In the genomic region with DNA sequence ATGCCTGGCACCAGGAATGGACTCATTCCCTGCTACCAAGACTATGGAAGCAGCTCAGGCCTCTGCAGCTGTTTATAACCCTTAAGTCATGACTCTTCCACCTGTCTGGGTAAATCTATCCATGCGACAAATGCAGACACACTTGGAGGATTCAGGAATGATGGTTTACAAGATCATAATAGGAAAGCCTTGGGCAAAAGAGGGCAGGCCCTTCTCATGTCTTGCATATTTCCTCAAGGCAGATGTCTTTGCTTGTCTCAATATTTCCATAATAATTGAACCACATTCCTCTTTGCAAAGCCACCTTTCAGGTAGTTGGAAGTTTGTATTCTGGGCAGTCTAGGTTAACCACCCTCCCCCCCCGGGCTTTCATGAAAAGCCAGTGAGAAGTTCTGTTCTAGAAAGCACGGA, we compare ENCODE assay signal across 8 cellular contexts. TPM values are rescaled to one million over a fixed set of nuclear protein-coding genes. Genes with fewer than 3 reads are reported as not detected.
DNase-seq lines count a peak whose midpoint lies in the region; ATAC-seq and TF ChIP-seq lines count a peak whose summit lies in the region.

No MANE protein-coding gene starts in this region.

- peak overlapping the region in 5 of 8 donors; percentile 40 to 94 (median 90) for H3K4me3 Mint-ChIP-seq in CD4-positive, alpha-beta memory T cell
- peak overlapping the region; percentile 46 to 96 (median 90) for H3K4me3 Mint-ChIP-seq in brain
- H3K4me3 Mint-ChIP-seq in naive thymus-derived CD8-positive, alpha-beta T cell = peak overlapping the region in 9 of 10 donors; percentile 10 to 92 (median 89)

- CTCF ChIA-PET in CD4-positive, alpha-beta memory T cell (lab: Charles Lee; ENCODE audit: partially characterized antibody) = interaction anchor here (0.9 to 7.1 kb wide), 8 partner anchors 15 to 257 kb away, joined by 3 to 27 read pairs (median 4); a partner anchor contains a TSS

- ATAC-seq in naive thymus-derived CD8-positive, alpha-beta T cell = no peak
- no peak for ATAC-seq in HG03025 (IDR thresholded peaks at IDR 0.05; ENCODE audit: low FRiP score, unreplicated experiment)

- H3K9me3 ChIP-seq in CD4-positive, alpha-beta memory T cell (ENCODE audit: control insufficient read depth in 1 of 2, low read length in 2 of 2) = no peaks in the 10 kb centered on the region

- no peak for TF ChIP-seq RAD21 in Ishikawa (IDR thresholded peaks at IDR 0.05; ENCODE audit: low read depth)

- H3K4me1 ChIP-seq in CD4-positive, alpha-beta memory T cell (ENCODE audit: insufficient read depth, low read length) = peaks cover 24% of the 10 kb centered on the region

- H3K9me3 Mint-ChIP-seq in CD4-positive, alpha-beta memory T cell = no peaks in the 10 kb centered on the region
- no peaks in the 10 kb centered on the region for H3K9me3 Mint-ChIP-seq in brain
- H3K9me3 Mint-ChIP-seq in naive thymus-derived CD8-positive, alpha-beta T cell = no peaks in the 10 kb centered on the region

- TF ChIP-seq EP300 in Ishikawa (IDR thresholded peaks at IDR 0.05; ENCODE audit: borderline replicate concordance) = no peak

- no peaks in the 10 kb centered on the region for H3K27me3 ChIP-seq in CD4-positive, alpha-beta memory T cell (ENCODE audit: insufficient read depth, low read length)

- TF ChIP-seq CTCF in brain (conservative IDR thresholded peaks at IDR 0.05) = no peak

- peaks cover 20 to 27% (median 25%) of the 10 kb centered on the region in 4 donors for H3K4me1 Mint-ChIP-seq in CD4-positive, alpha-beta memory T cell
- peaks cover 43% of the 10 kb centered on the region for H3K4me1 Mint-ChIP-seq in brain
- H3K4me1 Mint-ChIP-seq in naive thymus-derived CD8-positive, alpha-beta T cell = peaks cover 10 to 33% (median 29%) of the 10 kb centered on the region in 4 donors

- peak overlapping the region; percentile 63 for H3K27ac ChIP-seq in CD4-positive, alpha-beta memory T cell (ENCODE audit: low read depth, low read length)

- no peaks in the 10 kb centered on the region for H3K36me3 ChIP-seq in CD4-positive, alpha-beta memory T cell (ENCODE audit: insufficient read depth, low read length)

- DNase-seq in CD4-positive, alpha-beta memory T cell = no peak
- DNase-seq in naive thymus-derived CD8-positive, alpha-beta T cell = no peak
- DNase-seq in middle frontal gyrus (ENCODE audit: extremely low spot score, low spot score) = no peak
- no peak for DNase-seq in NCI-H226
- DNase-seq in DMS79 treated with DMSO at 0.1 percent for 48 hours (lab: John Stamatoyannopoulos, UW) = no peak

- peak overlapping the region; percentile 16 to 98 (median 94) for H3K27ac Mint-ChIP-seq in CD4-positive, alpha-beta memory T cell
- peak overlapping the region in 4 of 5 experiments; percentile 92 to 98 (median 96) for H3K27ac Mint-ChIP-seq in brain
- peak overlapping the region in 7 of 10 donors; percentile 69 to 97 (median 90) for H3K27ac Mint-ChIP-seq in naive thymus-derived CD8-positive, alpha-beta T cell

- no peak overlapping the region for H3K4me3 ChIP-seq in CD4-positive, alpha-beta memory T cell (ENCODE audit: low read length in 2 of 2)

- POLR2A ChIA-PET in CD4-positive, alpha-beta memory T cell (lab: Charles Lee; ENCODE audit: partially characterized antibody) = interaction anchor here (0.6 to 2.1 kb wide), 18 partner anchors 8 to 118 kb away, joined by 3 to 13 read pairs (median 5); a partner anchor contains a TSS
- POLR2A ChIA-PET in naive thymus-derived CD8-positive, alpha-beta T cell (lab: Charles Lee) = interaction anchor here (0.5 to 2.4 kb wide), 15 partner anchors 11 to 134 kb away, joined by 3 to 19 read pairs (median 4); a partner anchor contains a TSS

- H3K36me3 Mint-ChIP-seq in CD4-positive, alpha-beta memory T cell = peaks cover 0 to 7% of the 10 kb centered on the region in 2 donors
- peaks cover 25% of the 10 kb centered on the region for H3K36me3 Mint-ChIP-seq in brain
- H3K36me3 Mint-ChIP-seq in naive thymus-derived CD8-positive, alpha-beta T cell = no peaks in the 10 kb centered on the region

- intact Hi-C loops in CD4-positive, alpha-beta memory T cell (cut with micrococcal nuclease) = loop anchor here (2.0 kb wide), 1 partner anchor 18 kb away; no protein-coding TSS in a partner anchor

- no peaks in the 10 kb centered on the region for H3K27me3 Mint-ChIP-seq in CD4-positive, alpha-beta memory T cell
- H3K27me3 Mint-ChIP-seq in brain = peaks cover 13% of the 10 kb centered on the region
- H3K27me3 Mint-ChIP-seq in naive thymus-derived CD8-positive, alpha-beta T cell = peaks cover 0 to 2% (median 0%) of the 10 kb centered on the region in 5 donors

TF ChIP-seq in Ishikawa, 13 proteins besides CTCF, POLR2A, EP300 and RAD21:
- TF ChIP-seq TCF12 (IDR thresholded peaks at IDR 0.05; ENCODE audit: low read depth) (no peak), ZBTB7A (IDR thresholded peaks at IDR 0.05; ENCODE audit: low read depth) (no peak), CREB1 (IDR thresholded peaks at IDR 0.05; ENCODE audit: low read depth) (0 out of 2 replicates have a peak, but pooled peaks have one; percentile 11), NFIC (IDR thresholded peaks at IDR 0.05) (no peak)
- TF ChIP-seq, protein P1, sequence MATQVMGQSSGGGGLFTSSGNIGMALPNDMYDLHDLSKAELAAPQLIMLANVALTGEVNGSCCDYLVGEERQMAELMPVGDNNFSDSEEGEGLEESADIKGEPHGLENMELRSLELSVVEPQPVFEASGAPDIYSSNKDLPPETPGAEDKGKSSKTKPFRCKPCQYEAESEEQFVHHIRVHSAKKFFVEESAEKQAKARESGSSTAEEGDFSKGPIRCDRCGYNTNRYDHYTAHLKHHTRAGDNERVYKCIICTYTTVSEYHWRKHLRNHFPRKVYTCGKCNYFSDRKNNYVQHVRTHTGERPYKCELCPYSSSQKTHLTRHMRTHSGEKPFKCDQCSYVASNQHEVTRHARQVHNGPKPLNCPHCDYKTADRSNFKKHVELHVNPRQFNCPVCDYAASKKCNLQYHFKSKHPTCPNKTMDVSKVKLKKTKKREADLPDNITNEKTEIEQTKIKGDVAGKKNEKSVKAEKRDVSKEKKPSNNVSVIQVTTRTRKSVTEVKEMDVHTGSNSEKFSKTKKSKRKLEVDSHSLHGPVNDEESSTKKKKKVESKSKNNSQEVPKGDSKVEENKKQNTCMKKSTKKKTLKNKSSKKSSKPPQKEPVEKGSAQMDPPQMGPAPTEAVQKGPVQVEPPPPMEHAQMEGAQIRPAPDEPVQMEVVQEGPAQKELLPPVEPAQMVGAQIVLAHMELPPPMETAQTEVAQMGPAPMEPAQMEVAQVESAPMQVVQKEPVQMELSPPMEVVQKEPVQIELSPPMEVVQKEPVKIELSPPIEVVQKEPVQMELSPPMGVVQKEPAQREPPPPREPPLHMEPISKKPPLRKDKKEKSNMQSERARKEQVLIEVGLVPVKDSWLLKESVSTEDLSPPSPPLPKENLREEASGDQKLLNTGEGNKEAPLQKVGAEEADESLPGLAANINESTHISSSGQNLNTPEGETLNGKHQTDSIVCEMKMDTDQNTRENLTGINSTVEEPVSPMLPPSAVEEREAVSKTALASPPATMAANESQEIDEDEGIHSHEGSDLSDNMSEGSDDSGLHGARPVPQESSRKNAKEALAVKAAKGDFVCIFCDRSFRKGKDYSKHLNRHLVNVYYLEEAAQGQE (IDR thresholded peaks at IDR 0.05; ENCODE audit: low read depth) = no peak
- TF ChIP-seq, protein P2, sequence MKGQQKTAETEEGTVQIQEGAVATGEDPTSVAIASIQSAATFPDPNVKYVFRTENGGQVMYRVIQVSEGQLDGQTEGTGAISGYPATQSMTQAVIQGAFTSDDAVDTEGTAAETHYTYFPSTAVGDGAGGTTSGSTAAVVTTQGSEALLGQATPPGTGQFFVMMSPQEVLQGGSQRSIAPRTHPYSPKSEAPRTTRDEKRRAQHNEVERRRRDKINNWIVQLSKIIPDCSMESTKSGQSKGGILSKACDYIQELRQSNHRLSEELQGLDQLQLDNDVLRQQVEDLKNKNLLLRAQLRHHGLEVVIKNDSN (IDR thresholded peaks at IDR 0.05) = no peak

RNA-seq across cellular contexts. Expression of a gene that starts 0.9 kb away (rescaled TPM):
- total RNA-seq in CD4-positive, alpha-beta memory T cell = 10 to 100 TPM; 37.8 to 38.9 TPM
- 100 to 1,000 TPM; 105 to 130 TPM for polyA plus RNA-seq in CD4-positive, alpha-beta memory T cell
- polyA plus RNA-seq in brain (ENCODE audit: insufficient read depth, low read depth, low replicate concordance) = 609 TPM
- total RNA-seq in naive thymus-derived CD8-positive, alpha-beta T cell = 10 to 100 TPM; 25.6 to 27.0 TPM
- 10 to 100 TPM; 68.6 to 76.6 (median 70.7) TPM for polyA plus RNA-seq in naive thymus-derived CD8-positive, alpha-beta T cell

RNA-seq across cellular contexts. Expression of a gene that starts 23.7 kb away (rescaled TPM):
- total RNA-seq in CD4-positive, alpha-beta memory T cell = 10 to 100 TPM; 40.1 to 46.6 TPM
- polyA plus RNA-seq in CD4-positive, alpha-beta memory T cell = 10 to 100 TPM; 22.4 to 32.6 TPM
- polyA plus RNA-seq in brain (ENCODE audit: insufficient read depth, low read depth, low replicate concordance) = 38.9 TPM
- 10 to 100 TPM; 52.8 to 66.6 TPM for total RNA-seq in naive thymus-derived CD8-positive, alpha-beta T cell
- 10 to 100 TPM; 46.0 to 53.6 (median 50.6) TPM for polyA plus RNA-seq in naive thymus-derived CD8-positive, alpha-beta T cell

RNA-seq across cellular contexts. Expression of a gene that starts 27.6 kb away (rescaled TPM):
- 100 to 1,000 TPM; 255 to 264 TPM for total RNA-seq in CD4-positive, alpha-beta memory T cell
- 100 to 1,000 TPM; 302 to 416 TPM for polyA plus RNA-seq in CD4-positive, alpha-beta memory T cell
- polyA plus RNA-seq in brain (ENCODE audit: insufficient read depth, low read depth, low replicate concordance) = 703 TPM
- total RNA-seq in naive thymus-derived CD8-positive, alpha-beta T cell = 100 to 1,000 TPM; 250 to 255 TPM
- 100 to 1,000 TPM; 293 to 381 (median 325) TPM for polyA plus RNA-seq in naive thymus-derived CD8-positive, alpha-beta T cell

RNA-seq across cellular contexts. Expression of a gene that starts 45.4 kb away (rescaled TPM):
- 10 to 100 TPM; 20.0 to 21.9 TPM for total RNA-seq in CD4-positive, alpha-beta memory T cell
- 1 to 10 TPM; 1.3 to 3.5 TPM for polyA plus RNA-seq in CD4-positive, alpha-beta memory T cell
- polyA plus RNA-seq in brain (ENCODE audit: insufficient read depth, low read depth, low replicate concordance) = 17.8 TPM
- total RNA-seq in naive thymus-derived CD8-positive, alpha-beta T cell = 10 to 100 TPM; 15.6 to 16.7 TPM
- polyA plus RNA-seq in naive thymus-derived CD8-positive, alpha-beta T cell = 1 to 10 TPM; 2.7 to 3.3 (median 2.9) TPM

RNA-seq across cellular contexts. Expression of a gene that starts 50.3 kb away (rescaled TPM):
- total RNA-seq in CD4-positive, alpha-beta memory T cell = 100 to 1,000 TPM; 137 to 164 TPM
- polyA plus RNA-seq in CD4-positive, alpha-beta memory T cell = 10 to 100 TPM; 33.4 to 49.1 TPM
- polyA plus RNA-seq in brain (ENCODE audit: insufficient read depth, low read depth, low replicate concordance) = 42.5 TPM
- 100 to 1,000 TPM; 150 to 155 TPM for total RNA-seq in naive thymus-derived CD8-positive, alpha-beta T cell
- 10 to 100 TPM; 17.3 to 39.4 (median 21.4) TPM for polyA plus RNA-seq in naive thymus-derived CD8-positive, alpha-beta T cell
